13 cellular contexts compared by ENCODE assay signal in the genomic region with DNA sequence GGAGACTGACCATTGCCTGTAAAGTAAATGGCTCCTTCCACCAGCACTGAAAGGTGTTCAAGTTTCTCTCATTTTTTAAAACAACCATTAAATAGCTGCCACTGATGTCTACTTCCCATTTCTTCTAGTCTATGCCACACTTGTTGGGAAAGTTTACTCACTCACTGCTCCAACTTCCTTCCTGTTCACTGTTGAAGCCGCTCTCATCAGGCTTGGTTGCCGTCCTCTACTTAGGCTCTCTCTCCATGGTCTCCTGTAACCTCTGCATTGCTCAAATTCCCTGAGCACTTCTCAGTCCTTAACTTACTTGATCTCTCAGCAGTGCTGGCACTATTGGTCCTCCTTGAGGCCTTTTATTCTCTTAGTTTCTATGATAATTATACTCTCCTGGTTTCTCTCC. TPM values are rescaled to one million over a fixed set of nuclear protein-coding genes. Genes with fewer than 3 reads are reported as not detected.
A peak's percentile ranks its signal among the peaks of the same experiment; 100 is the strongest.
DNase-seq lines count a peak whose midpoint lies in the region; ATAC-seq and TF ChIP-seq lines count a peak whose summit lies in the region.
"Had no signal": no experiment of that assay in that cellular context is flagged by ENCODE, and none has a peak within 500 bp of the region (broad histone marks: within the 10 kb centered on the region; RNA-seq: fewer than 3 reads in every experiment).

No MANE protein-coding gene starts in this region.

- H3K4me3 Mint-ChIP-seq in CD4-positive, CD25-positive, alpha-beta regulatory T cell, result no peak overlapping the region
- H3K4me3 Mint-ChIP-seq in activated B cell treated with CpG ODN at 0.5 μM for 24 hours, result no peak overlapping the region

- peaks cover 35% of the 10 kb centered on the region for H3K36me3 Mint-ChIP-seq in CD4-positive, CD25-positive, alpha-beta regulatory T cell
- H3K36me3 Mint-ChIP-seq in activated B cell treated with CpG ODN at 0.5 μM for 24 hours (ENCODE audit: low read depth), result peaks cover 11% of the 10 kb centered on the region

- POLR2A ChIA-PET in activated B cell treated with CpG ODN at 0.5 μM for 24 hours (lab: Charles Lee), result no interaction called here

- ATAC-seq in CD4-positive, CD25-positive, alpha-beta regulatory T cell (ENCODE audit: low read depth in 2 of 2), result no peak
- ATAC-seq in activated B cell treated with CpG ODN at 0.5 μM for 24 hours (ENCODE audit: low read depth) (peak; percentile 25), lower lobe of right lung (peak; percentile 60 to 72), HG03280 (IDR thresholded peaks at IDR 0.05; ENCODE audit: unreplicated experiment) (no peak), GM21576 (IDR thresholded peaks at IDR 0.05; ENCODE audit: unreplicated experiment) (no peak)
- ATAC-seq: activated CD4-positive, CD25-positive, alpha-beta regulatory T cell treated with anti-CD3 and anti-CD28 coated beads, Interleukin-2, amount 50 U/mL, for 24 hours had no signal

- 59 to 63% methylated on average over 2 of the region's 2 CpGs for WGBS in transverse colon (ENCODE audit: low coverage in 1 of 2), 2 donors

- TF ChIP-seq CTCF in activated B cell treated with CpG ODN at 0.5 μM for 24 hours (IDR thresholded peaks at IDR 0.05) (no peak), lower lobe of right lung (IDR thresholded peaks at IDR 0.05) (no peak), transverse colon (IDR thresholded peaks at IDR 0.05) (no peak)

- no peaks in the 10 kb centered on the region for H3K4me1 ChIP-seq in CD4-positive, CD25-positive, alpha-beta regulatory T cell (ENCODE audit: control insufficient read depth, insufficient read depth, low read length, poor library complexity, severe bottlenecking)
- H3K4me1 ChIP-seq in lower lobe of right lung (no peaks in the 10 kb centered on the region), transverse colon (peaks cover 0 to 1% (median 0%) of the 10 kb centered on the region in 4 donors)

- CTCF ChIA-PET in activated B cell treated with CpG ODN at 0.5 μM for 24 hours (lab: Charles Lee), result interaction anchor here (1.3 kb wide), 1 partner anchor 60 kb away, joined by 5 read pairs; no protein-coding TSS in a partner anchor

- no peaks in the 10 kb centered on the region for H3K9me3 ChIP-seq in CD4-positive, CD25-positive, alpha-beta regulatory T cell (ENCODE audit: control insufficient read depth in 2 of 2, low read length in 2 of 2)
- H3K9me3 ChIP-seq in lower lobe of right lung, result no peaks in the 10 kb centered on the region
- H3K9me3 ChIP-seq in transverse colon, result no peaks in the 10 kb centered on the region
- H3K9me3 ChIP-seq: SK-N-SH had no signal

- peaks cover 0 to 29% (median 6%) of the 10 kb centered on the region in 4 donors for H3K4me1 Mint-ChIP-seq in CD4-positive, CD25-positive, alpha-beta regulatory T cell
- peaks cover 17% of the 10 kb centered on the region for H3K4me1 Mint-ChIP-seq in activated B cell treated with CpG ODN at 0.5 μM for 24 hours

- no peak for TF ChIP-seq POLR2A in transverse colon (IDR thresholded peaks at IDR 0.05)

- intact Hi-C loops in activated B cell treated with CpG ODN at 0.5 μM for 24 hours (cut with micrococcal nuclease) (no loop called here), lower lobe of right lung (cut with DNase I) (no loop called here), transverse colon (cut with DNase I; ENCODE audit: low total_unique reads) (no loop called here)

- no peaks in the 10 kb centered on the region for H3K27me3 Mint-ChIP-seq in CD4-positive, CD25-positive, alpha-beta regulatory T cell
- H3K27me3 Mint-ChIP-seq in activated B cell treated with CpG ODN at 0.5 μM for 24 hours, result no peaks in the 10 kb centered on the region

- H3K36me3 ChIP-seq in CD4-positive, CD25-positive, alpha-beta regulatory T cell (ENCODE audit: control insufficient read depth, insufficient read depth, low read length), result peaks cover 65% of the 10 kb centered on the region
- H3K36me3 ChIP-seq in lower lobe of right lung, result no peaks in the 10 kb centered on the region
- no peaks in the 10 kb centered on the region for H3K36me3 ChIP-seq in transverse colon

- no peak overlapping the region for H3K27ac ChIP-seq in CD4-positive, CD25-positive, alpha-beta regulatory T cell (ENCODE audit: insufficient read depth, low read length, poor library complexity, severe bottlenecking)
- H3K27ac ChIP-seq in lower lobe of right lung (no peak overlapping the region), transverse colon (no peak overlapping the region)

- peak overlapping the region; percentile 51 to 84 (median 60) for H3K27ac Mint-ChIP-seq in CD4-positive, CD25-positive, alpha-beta regulatory T cell
- H3K27ac Mint-ChIP-seq in activated B cell treated with CpG ODN at 0.5 μM for 24 hours, result no peak overlapping the region

- no peaks in the 10 kb centered on the region for H3K9me3 Mint-ChIP-seq in CD4-positive, CD25-positive, alpha-beta regulatory T cell
- H3K9me3 Mint-ChIP-seq in activated B cell treated with CpG ODN at 0.5 μM for 24 hours, result no peaks in the 10 kb centered on the region

- no peak for TF ChIP-seq EP300 in transverse colon (IDR thresholded peaks at IDR 0.05; ENCODE audit: low read depth)

- no peak overlapping the region for H3K4me3 ChIP-seq in CD4-positive, CD25-positive, alpha-beta regulatory T cell (ENCODE audit: low read depth, low read length)
- H3K4me3 ChIP-seq in lower lobe of right lung (no peak overlapping the region), transverse colon (no peak overlapping the region)

- in situ Hi-C loops in transverse colon (cut with MboI; ENCODE audit: low pct_ligation_motif_present in 1 of 4, low pct_unique_long_range_greater_than_20kb in 1 of 4, low sequenced_read_pairs in 3 of 4), result loop anchor here in 2 of 4 donors (10.0 kb wide), 2 partner anchors 55 to 105 kb away; partner anchors contain the start of gene COPZ2 (in 1 of the 2)

- no peaks in the 10 kb centered on the region for H3K27me3 ChIP-seq in CD4-positive, CD25-positive, alpha-beta regulatory T cell (ENCODE audit: control insufficient read depth, insufficient read depth, low read length)
- peaks cover 11% of the 10 kb centered on the region for H3K27me3 ChIP-seq in lower lobe of right lung (ENCODE audit: low read depth)
- H3K27me3 ChIP-seq in transverse colon, result peaks cover 4% of the 10 kb centered on the region

- DNase-seq in CD4-positive, CD25-positive, alpha-beta regulatory T cell, result no peak
- peak; percentile 79 to 80 for DNase-seq in Kasumi-1 (lab: John Stamatoyannopoulos, UW)
- DNase-seq in activated B cell treated with CpG ODN at 0.5 μM for 24 hours, result no peak
- DNase-seq in lower lobe of right lung, result no peak
- DNase-seq in occipital lobe (lab: John Stamatoyannopoulos, UW), result no peak
- DNase-seq in transverse colon, result no peak
- DNase-seq: activated gamma-delta T cell, left cardiac atrium, NCI-H2081, SK-N-SH had no signal

RNA-seq across cellular contexts. Expression of gene SNX11, which starts 32.4 kb away (rescaled TPM):
- 15.8 TPM for total RNA-seq in CD4-positive, CD25-positive, alpha-beta regulatory T cell
- 10 to 100 TPM; 15.1 to 22.8 (median 21.7) TPM for polyA plus RNA-seq in CD4-positive, CD25-positive, alpha-beta regulatory T cell
- total RNA-seq in activated B cell treated with CpG ODN at 0.5 μM for 24 hours (129 and 145 TPM in 2 replicates), lower lobe of right lung (19.7 TPM), occipital lobe (10.0 TPM), transverse colon (10 to 100 TPM in 3 of 4 donors, 1 to 10 TPM in 1; 2.0 to 24.3 (median 14.1) TPM)

RNA-seq across cellular contexts. Expression of gene CBX1, which starts 38.7 kb away (rescaled TPM):
- total RNA-seq in CD4-positive, CD25-positive, alpha-beta regulatory T cell, result 19.0 TPM
- polyA plus RNA-seq in CD4-positive, CD25-positive, alpha-beta regulatory T cell, result 10 to 100 TPM; 13.9 to 22.7 (median 15.5) TPM
- total RNA-seq in activated B cell treated with CpG ODN at 0.5 μM for 24 hours, result 46.0 and 49.5 TPM in 2 replicates
- 30.7 TPM for total RNA-seq in lower lobe of right lung
- 78.6 TPM for total RNA-seq in occipital lobe
- total RNA-seq in transverse colon, result 10 to 100 TPM in 2 of 4 donors, 1 to 10 TPM in 2; 3.7 to 28.3 (median 12.8) TPM

Comparison
In these comparisons a context has a peak if more than half of its experiments do, and no peak if none do; other contexts are left out.
1. ATAC-seq: peak in activated B cell treated with CpG ODN at 0.5 μM for 24 hours (single experiment) and lower lobe of right lung (2 of 2); none in CD4-positive, CD25-positive, alpha-beta regulatory T cell (0 of 2), HG03280 (single experiment) and GM21576 (single experiment).
2. DNase-seq: peak in Kasumi-1 (2 of 2); none in CD4-positive, CD25-positive, alpha-beta regulatory T cell (0 of 3), activated B cell treated with CpG ODN at 0.5 μM for 24 hours (single experiment), lower lobe of right lung (single experiment), occipital lobe (single experiment) and transverse colon (single experiment).